8 cellular contexts compared by ENCODE assay signal in the genomic region with DNA sequence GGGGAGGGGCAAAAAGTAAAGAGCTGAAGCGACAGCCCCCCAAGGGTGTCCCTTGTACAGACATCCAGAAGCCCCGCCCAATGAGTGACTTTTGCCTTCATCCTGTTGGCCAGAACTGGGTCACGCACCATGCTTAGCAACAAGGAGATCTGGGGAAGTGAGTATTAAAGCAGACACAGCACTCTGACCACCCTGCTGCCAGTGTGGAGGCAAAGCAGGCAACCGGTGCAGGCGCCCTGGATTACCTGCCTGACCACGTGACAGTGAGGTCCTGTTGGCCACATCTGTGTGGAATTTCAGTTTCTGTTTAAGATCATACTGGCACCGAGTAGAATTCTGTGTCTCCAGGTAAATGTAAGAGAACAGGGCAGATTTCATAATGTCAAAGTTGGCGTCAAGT. TPM values are rescaled to one million over a fixed set of nuclear protein-coding genes. Genes with fewer than 3 reads are reported as not detected.
A peak's percentile ranks its signal among the peaks of the same experiment; 100 is the strongest.
DNase-seq lines count a peak whose midpoint lies in the region; ATAC-seq and TF ChIP-seq lines count a peak whose summit lies in the region.

No MANE protein-coding gene starts in this region.

- no peaks in the 10 kb centered on the region for H4K20me1 ChIP-seq in osteoblast (ENCODE audit: insufficient read depth, low read length)

- H3K27ac Mint-ChIP-seq in IgD-negative memory B cell = peak overlapping the region in 1 of 3 donors; percentile 6

- H3K27ac ChIP-seq in caudate nucleus (ENCODE audit: low read depth, low read length) (peak overlapping the region; percentile 19), osteoblast (ENCODE audit: low read depth, low read length) (no peak overlapping the region)

- no peak overlapping the region for H3K4me2 ChIP-seq in osteoblast (ENCODE audit: insufficient read depth, low read length)

- H3K4me3 ChIP-seq in osteoblast (ENCODE audit: insufficient read depth, low read length) = no peak overlapping the region

- TF ChIP-seq CTCF in osteoblast (IDR thresholded peaks at IDR 0.05; ENCODE audit: extremely low read depth, low read depth, low read length) = no peak

- no peaks in the 10 kb centered on the region for H3K36me3 Mint-ChIP-seq in IgD-negative memory B cell

- H3K79me2 ChIP-seq in osteoblast (ENCODE audit: insufficient read depth, low read length) = no peaks in the 10 kb centered on the region

- H3K4me1 ChIP-seq in osteoblast (ENCODE audit: insufficient read depth, low read length) = no peaks in the 10 kb centered on the region

- H2AFZ ChIP-seq in osteoblast (ENCODE audit: low read length) = peak overlapping the region; percentile 33

- H3K9me3 ChIP-seq in osteoblast (ENCODE audit: low read depth, low read length) = no peaks in the 10 kb centered on the region

- ATAC-seq in GM18502 (IDR thresholded peaks at IDR 0.05; ENCODE audit: poor library complexity, unreplicated experiment) (peak; percentile 99), GM21576 (IDR thresholded peaks at IDR 0.05; ENCODE audit: unreplicated experiment) (peak; percentile 94)

- H3K9me3 Mint-ChIP-seq in IgD-negative memory B cell = no peaks in the 10 kb centered on the region

- peaks cover 4% of the 10 kb centered on the region for H3K27me3 ChIP-seq in osteoblast (ENCODE audit: insufficient read depth, low read length)

- H3K4me1 Mint-ChIP-seq in IgD-negative memory B cell = peaks cover 15 to 19% (median 18%) of the 10 kb centered on the region in 3 donors

- H3K36me3 ChIP-seq in osteoblast (ENCODE audit: insufficient read depth, low read length) = no peaks in the 10 kb centered on the region

- H3K4me3 Mint-ChIP-seq in IgD-negative memory B cell = peak overlapping the region; percentile 10 to 77 (median 27)

- H3K27me3 Mint-ChIP-seq in IgD-negative memory B cell = no peaks in the 10 kb centered on the region

- peak in 3 of 61 donors; percentile 15 to 40 (median 39) for DNase-seq in caudate nucleus (lab: John Stamatoyannopoulos, UW)
- DNase-seq in osteoblast (ENCODE audit: insufficient read length, low spot score, missing footprints) = no peak
- no peak for DNase-seq in activated CD4-positive, CD25-positive, alpha-beta regulatory T cell (lab: John Stamatoyannopoulos, UW)
- DNase-seq in activated CD8-positive, alpha-beta memory T cell treated with anti-CD3 and anti-CD28 coated beads, Interleukin-2, amount 50 U/mL, for 48 hours = no peak
- DNase-seq in NCI-H2081 (lab: John Stamatoyannopoulos, UW) = no peak

RNA-seq across cellular contexts. Expression of a gene that starts 21.6 kb away (rescaled TPM):
- 175 TPM for polyA plus RNA-seq in IgD-negative memory B cell
- total RNA-seq in osteoblast = 83.7 and 85.4 TPM in 2 replicates
